ENCODE assay signal across 7 cellular contexts in genomic region chr2:170524828-170525565, GRCh38.
A peak's percentile ranks its signal among the peaks of the same experiment; 100 is the strongest.
DNase-seq lines count a peak whose midpoint lies in the region; ATAC-seq and TF ChIP-seq lines count a peak whose summit lies in the region.

No MANE protein-coding gene starts in this region.

- ATAC-seq in GM19467 (IDR thresholded peaks at IDR 0.05; ENCODE audit: unreplicated experiment) (peak; percentile 58), HG03135 (IDR thresholded peaks at IDR 0.05; ENCODE audit: unreplicated experiment) (peak; percentile 73)

- CTCF ChIA-PET in A673 (lab: Charles Lee): no interaction called here

- H3K9me3 Mint-ChIP-seq in chondrocyte (ENCODE audit: low read depth): no peaks in the 10 kb centered on the region

- no peaks in the 10 kb centered on the region for H3K36me3 Mint-ChIP-seq in chondrocyte (ENCODE audit: low read depth)

- H3K4me1 ChIP-seq in tibial nerve (peaks cover 0 to 28% (median 5%) of the 10 kb centered on the region in 4 donors), A673 (ENCODE audit: insufficient read depth, low read length, poor library complexity, severe bottlenecking) (peaks cover 16% of the 10 kb centered on the region)

- no peaks in the 10 kb centered on the region for H3K36me3 ChIP-seq in tibial nerve
- no peaks in the 10 kb centered on the region for H3K36me3 ChIP-seq in A673 (ENCODE audit: insufficient read depth, low read length, poor library complexity, severe bottlenecking)

- H3K4me3 Mint-ChIP-seq in chondrocyte (ENCODE audit: unreplicated experiment): no peak overlapping the region

- H3K4me1 Mint-ChIP-seq in chondrocyte (ENCODE audit: low read depth): peaks cover 34% of the 10 kb centered on the region

- DNase-seq in chondrocyte (ENCODE audit: low spot score): no peak
- DNase-seq in tibial nerve (ENCODE audit: low spot score in 2 of 2): no peak
- DNase-seq in SKM-1 treated with dmso at 0.1 percent for 144 hours (lab: John Stamatoyannopoulos, UW; ENCODE audit: unreplicated experiment): no peak
- no peak for DNase-seq in A673 (ENCODE audit: low spot score)
- DNase-seq in NCI-H1417 treated with DMSO at 0.1 percent for 48 hours (lab: John Stamatoyannopoulos, UW): no peak

- H3K27me3 ChIP-seq in tibial nerve (no peaks in the 10 kb centered on the region), A673 (replicated peaks; ENCODE audit: insufficient read depth, low read depth, low read length, poor library complexity) (no peaks in the 10 kb centered on the region)

- TF ChIP-seq CTCF in chondrocyte (IDR thresholded peaks at IDR 0.05) (no peak), tibial nerve (IDR thresholded peaks at IDR 0.05) (no peak), A673 (conservative IDR thresholded peaks at IDR 0.05; ENCODE audit: low read depth, low read length) (no peak)

- BruUV-seq in A673 (replicated peaks; lab: Mats Ljungman, UMichigan): no TSS peak

- H3K9me3 ChIP-seq in tibial nerve: no peaks in the 10 kb centered on the region
- no peaks in the 10 kb centered on the region for H3K9me3 ChIP-seq in A673 (ENCODE audit: low read depth, low read length, poor library complexity, severe bottlenecking)

- WGBS in tibial nerve, 2 donors: 26 to 43% methylated on average over 2 of the region's 2 CpGs

- no peak for TF ChIP-seq POLR2A in tibial nerve (IDR thresholded peaks at IDR 0.05)

- intact Hi-C loops in A673 (cut with micrococcal nuclease; ENCODE audit: unreplicated experiment): no loop called here

- H3K27ac ChIP-seq in tibial nerve: peak overlapping the region; percentile 28 to 84 (median 50)
- no peak overlapping the region for H3K27ac ChIP-seq in A673 (ENCODE audit: low read depth, low read length, poor library complexity, severe bottlenecking)

- no peak for TF ChIP-seq EP300 in tibial nerve (IDR thresholded peaks at IDR 0.05)

- H3K27ac Mint-ChIP-seq in chondrocyte (ENCODE audit: unreplicated experiment): peak overlapping the region; percentile 83

- no peaks in the 10 kb centered on the region for H3K27me3 Mint-ChIP-seq in chondrocyte (ENCODE audit: low read depth)

- POLR2A ChIA-PET in A673 (lab: Charles Lee; ENCODE audit: low non-redundant PET): no interaction called here

- H3K4me3 ChIP-seq in tibial nerve (no peak overlapping the region), A673 (ENCODE audit: low read depth, low read length, poor library complexity, severe bottlenecking) (no peak overlapping the region)
